In genomic region chr18:11047817-11048216, GRCh38 we compare ENCODE assay signal across 30 cellular contexts.
DNase-seq lines count a peak whose midpoint lies in the region; ATAC-seq and TF ChIP-seq lines count a peak whose summit lies in the region.
"Had no signal": no experiment of that assay in that cellular context is flagged by ENCODE, and none has a peak within 500 bp of the region (broad histone marks: within the 10 kb centered on the region; RNA-seq: fewer than 3 reads in every experiment).

No MANE protein-coding gene starts in this region.

- no peak overlapping the region for H3K4me3 ChIP-seq in esophagus muscularis mucosa
- H3K4me3 ChIP-seq: HAP-1, K562 had no signal

- H3K36me3 ChIP-seq in esophagus muscularis mucosa, result no peaks in the 10 kb centered on the region
- H3K36me3 ChIP-seq: BE2C, HAP-1 had no signal

- WGBS in esophagus muscularis mucosa, result 83% methylated on average over 5 of the region's 5 CpGs

- no peak for TF ChIP-seq EP300 in esophagus muscularis mucosa (IDR thresholded peaks at IDR 0.05)

- no peak overlapping the region for H3K27ac Mint-ChIP-seq in activated CD4-positive, alpha-beta T cell treated with anti-CD3 and anti-CD28 coated beads, Interleukin-2, amount 10 ng/mL, durations not matched to agents 24 days and 14 days
- H3K27ac Mint-ChIP-seq in osteocyte (ENCODE audit: unreplicated experiment), result peak overlapping the region; percentile 43
- no peak overlapping the region for H3K27ac Mint-ChIP-seq in activated T-cell treated with anti-CD3 and anti-CD28 coated beads, Interleukin-2, amount 50 U/mL, for 72 hours
- H3K27ac Mint-ChIP-seq: CD14-positive monocyte; CD8-positive, alpha-beta memory T cell; HFFc6 had no signal

- in situ Hi-C loops in GM13977 (cut with MboI; ENCODE audit: low pct_unique_long_range_greater_than_20kb, low sequenced_read_pairs, unreplicated experiment), result loop anchor here (10.0 kb wide), 1 partner anchor 193 kb away; no protein-coding TSS in a partner anchor

- H3K4me1 ChIP-seq in esophagus muscularis mucosa, result no peaks in the 10 kb centered on the region
- H3K4me1 ChIP-seq: BE2C, HAP-1 had no signal

- no peak overlapping the region for H3K4me3 Mint-ChIP-seq in activated CD4-positive, alpha-beta T cell treated with anti-CD3 and anti-CD28 coated beads, Interleukin-2, amount 10 ng/mL, durations not matched to agents 24 days and 14 days
- H3K4me3 Mint-ChIP-seq in osteocyte (ENCODE audit: unreplicated experiment), result no peak overlapping the region
- H3K4me3 Mint-ChIP-seq in activated T-cell treated with anti-CD3 and anti-CD28 coated beads, Interleukin-2, amount 50 U/mL, for 72 hours, result no peak overlapping the region
- H3K4me3 Mint-ChIP-seq: CD14-positive monocyte; CD8-positive, alpha-beta memory T cell; HFFc6 had no signal

- H3K27ac ChIP-seq in esophagus muscularis mucosa (replicated peaks in 1 of 4), result no peak overlapping the region
- no peak overlapping the region for H3K27ac ChIP-seq in caudate nucleus (ENCODE audit: low read depth, low read length)

- no peaks in the 10 kb centered on the region for H3K36me3 Mint-ChIP-seq in activated CD4-positive, alpha-beta T cell treated with anti-CD3 and anti-CD28 coated beads, Interleukin-2, amount 10 ng/mL, durations not matched to agents 24 days and 14 days (ENCODE audit: low read depth)
- peaks cover 9% of the 10 kb centered on the region for H3K36me3 Mint-ChIP-seq in osteocyte (ENCODE audit: unreplicated experiment)
- no peaks in the 10 kb centered on the region for H3K36me3 Mint-ChIP-seq in activated T-cell treated with anti-CD3 and anti-CD28 coated beads, Interleukin-2, amount 50 U/mL, for 72 hours (ENCODE audit: insufficient read depth in 2 of 2)
- H3K36me3 Mint-ChIP-seq: CD14-positive monocyte; CD8-positive, alpha-beta memory T cell had no signal

- TF ChIP-seq CTCF in GM13977 (IDR thresholded peaks at IDR 0.05; ENCODE audit: extremely low read depth, insufficient read depth, missing control alignments) (peak; percentile 9), esophagus muscularis mucosa (IDR thresholded peaks at IDR 0.05) (no peak), osteocyte (IDR thresholded peaks at IDR 0.05) (no peak)

- H3K4me1 Mint-ChIP-seq in activated CD4-positive, alpha-beta T cell treated with anti-CD3 and anti-CD28 coated beads, Interleukin-2, amount 10 ng/mL, durations not matched to agents 24 days and 14 days, result no peaks in the 10 kb centered on the region
- H3K4me1 Mint-ChIP-seq in osteocyte (ENCODE audit: unreplicated experiment), result peaks cover 41% of the 10 kb centered on the region
- H3K4me1 Mint-ChIP-seq in activated T-cell treated with anti-CD3 and anti-CD28 coated beads, Interleukin-2, amount 50 U/mL, for 72 hours (ENCODE audit: low read depth), result no peaks in the 10 kb centered on the region
- H3K4me1 Mint-ChIP-seq: CD14-positive monocyte; CD8-positive, alpha-beta memory T cell had no signal

- no peaks in the 10 kb centered on the region for H3K27me3 ChIP-seq in esophagus muscularis mucosa
- H3K27me3 ChIP-seq: BE2C had no signal

- intact Hi-C loops in activated CD4-positive, alpha-beta T cell treated with anti-CD3 and anti-CD28 coated beads, Interleukin-2, amount 10 ng/mL, durations not matched to agents 24 days and 14 days (cut with micrococcal nuclease), result no loop called here
- intact Hi-C loops in esophagus muscularis mucosa (cut with DNase I), result no loop called here

- no peak for ATAC-seq in activated T-cell treated with anti-CD3 and anti-CD28 coated beads, Interleukin-2, amount 50 U/mL, for 72 hours (replicated peaks in 1 of 2)
- ATAC-seq: HepG2, K562 had no signal

- TF ChIP-seq POLR2A in esophagus muscularis mucosa (IDR thresholded peaks at IDR 0.05; ENCODE audit: low read depth), result no peak

- no peaks in the 10 kb centered on the region for H3K9me3 Mint-ChIP-seq in activated CD4-positive, alpha-beta T cell treated with anti-CD3 and anti-CD28 coated beads, Interleukin-2, amount 10 ng/mL, durations not matched to agents 24 days and 14 days
- H3K9me3 Mint-ChIP-seq in osteocyte (ENCODE audit: unreplicated experiment), result no peaks in the 10 kb centered on the region
- no peaks in the 10 kb centered on the region for H3K9me3 Mint-ChIP-seq in activated T-cell treated with anti-CD3 and anti-CD28 coated beads, Interleukin-2, amount 50 U/mL, for 72 hours
- H3K9me3 Mint-ChIP-seq: HFFc6 had no signal

- no peaks in the 10 kb centered on the region for H3K9me3 ChIP-seq in esophagus muscularis mucosa
- H3K9me3 ChIP-seq: BE2C, HAP-1 had no signal

- DNase-seq in activated CD4-positive, alpha-beta T cell treated with anti-CD3 and anti-CD28 coated beads, Interleukin-2, amount 10 ng/mL, durations not matched to agents 24 days and 14 days, result peak; percentile 21
- DNase-seq in activated CD4-positive, alpha-beta T cell treated with anti-CD3 and anti-CD28 coated beads, Interleukin-2, amount 50 U/mL, for 4 hours, result no peak
- no peak for DNase-seq in GM13977 (ENCODE audit: low spot score)
- DNase-seq in esophagus muscularis mucosa (ENCODE audit: extremely low spot score), result peak; percentile 79
- DNase-seq in osteocyte (ENCODE audit: extremely low spot score, unreplicated experiment), result no peak
- no peak for DNase-seq in NOMO-1 treated with DMSO at 0.1 percent for 48 hours (lab: John Stamatoyannopoulos, UW; ENCODE audit: unreplicated experiment)
- no peak for DNase-seq in activated T-cell treated with anti-CD3 and anti-CD28 coated beads, Interleukin-2, amount 50 U/mL, for 72 hours
- no peak for DNase-seq in caudate nucleus (lab: John Stamatoyannopoulos, UW)
- DNase-seq: 8988T; BE2C; CD8-positive, alpha-beta memory T cell; DMS 273 treated with DMSO at 0.1 percent for 48 hours; DND-41; GOT3; HFFc6; Kasumi-1; NCI-H1092 treated with DMSO at 0.1 percent for 48 hours; NCI-H1436; NCI-H1930; NCI-H2107; NCI-H446 treated with DMSO at 0.1 percent for 48 hours; NCI-H526; NCI-H82; NK-92 treated with Interleukin-12 subunit alpha and Interleukin-12 subunit beta, amount 100 ng/mL, for 24 hours; RPMI8226; SHP77 had no signal

- no peaks in the 10 kb centered on the region for H3K27me3 Mint-ChIP-seq in activated CD4-positive, alpha-beta T cell treated with anti-CD3 and anti-CD28 coated beads, Interleukin-2, amount 10 ng/mL, durations not matched to agents 24 days and 14 days
- H3K27me3 Mint-ChIP-seq in osteocyte (ENCODE audit: unreplicated experiment), result no peaks in the 10 kb centered on the region
- no peaks in the 10 kb centered on the region for H3K27me3 Mint-ChIP-seq in activated T-cell treated with anti-CD3 and anti-CD28 coated beads, Interleukin-2, amount 50 U/mL, for 72 hours (ENCODE audit: low read depth)
- H3K27me3 Mint-ChIP-seq: CD8-positive, alpha-beta memory T cell had no signal

Comparison
In these comparisons a context has a peak if more than half of its experiments do, and no peak if none do; other contexts are left out.
1. DNase-seq: peak in activated CD4-positive, alpha-beta T cell treated with anti-CD3 and anti-CD28 coated beads, Interleukin-2, amount 10 ng/mL, durations not matched to agents 24 days and 14 days (single experiment) and esophagus muscularis mucosa (single experiment); none in activated CD4-positive, alpha-beta T cell treated with anti-CD3 and anti-CD28 coated beads, Interleukin-2, amount 50 U/mL, for 4 hours (0 of 2), GM13977 (single experiment), osteocyte (single experiment), NOMO-1 treated with DMSO at 0.1 percent for 48 hours (single experiment), activated T-cell treated with anti-CD3 and anti-CD28 coated beads, Interleukin-2, amount 50 U/mL, for 72 hours (0 of 2) and caudate nucleus (0 of 61).